In the genomic region with DNA sequence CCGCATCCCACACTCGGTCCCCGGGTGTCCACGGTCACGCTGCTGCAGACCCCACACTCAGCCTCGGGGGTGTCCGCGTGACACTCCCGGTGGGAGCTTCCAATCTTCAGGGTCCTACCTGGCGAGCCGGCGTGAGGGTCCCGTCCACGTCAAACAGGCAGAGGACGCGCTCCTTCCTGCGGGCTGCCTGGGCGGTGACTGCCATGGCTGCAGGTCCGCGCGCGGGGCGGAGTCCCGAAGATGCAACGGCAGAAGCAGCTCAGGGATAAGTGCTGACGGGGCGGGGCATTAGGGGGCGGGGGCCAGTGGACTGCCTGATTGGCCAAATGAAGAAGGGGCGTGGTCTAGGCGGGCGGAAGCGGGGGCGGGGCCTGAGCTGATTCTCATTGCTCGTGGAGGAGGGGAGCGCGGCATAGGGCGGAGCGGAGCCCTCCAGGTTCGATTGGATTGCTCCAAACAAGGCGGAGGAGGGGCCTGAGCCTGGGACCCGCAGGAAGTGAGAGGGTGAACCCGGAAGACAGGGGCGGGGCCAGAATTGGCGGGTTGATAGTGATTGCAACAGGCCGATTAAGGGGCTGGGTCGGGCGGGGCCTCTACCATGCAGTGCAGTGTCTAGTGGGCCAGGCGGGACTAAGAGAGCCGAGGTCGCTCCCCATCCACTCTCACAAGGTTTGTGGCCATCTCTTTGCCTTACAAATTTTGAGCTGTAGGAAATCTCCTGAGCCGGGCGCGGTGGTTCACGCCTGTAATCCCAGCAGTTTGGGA, we compare ENCODE assay signal across 1 cellular context.
A peak's percentile ranks its signal among the peaks of the same experiment; 100 is the strongest.
TF ChIP-seq lines count a peak whose summit lies in the region.

A gene (minus strand): TSS at position 240 of the 765 bp plus-strand sequence. CDS start 35 bp downstream, at position 205.

TF ChIP-seq in K562, 482 proteins besides CTCF, POLR2A, EP300 and RAD21 (continued from another document and continues in another):
- TF ChIP-seq TAF1 (IDR thresholded peaks at IDR 0.05; ENCODE audit: control insufficient read depth, extremely low read depth, insufficient read depth, low read length, severe bottlenecking) (peak; percentile 70), HEY1 (CRISPR knock-in tag; IDR thresholded peaks at IDR 0.05; ENCODE audit: borderline replicate concordance) (no peak), TSC22D4 (tag; IDR thresholded peaks at IDR 0.05) (no peak), HOXB6 (CRISPR knock-in tag; IDR thresholded peaks at IDR 0.05; ENCODE audit: borderline replicate concordance) (no peak), MIER1 (IDR thresholded peaks at IDR 0.05; ENCODE audit: low read depth) (no peak), ZBTB17 (CRISPR knock-in tag; IDR thresholded peaks at IDR 0.05) (no peak), MAFG (tag; conservative IDR thresholded peaks at IDR 0.05) (no peak), HMGN3 (IDR thresholded peaks at IDR 0.05; ENCODE audit: borderline replicate concordance, extremely low read depth, insufficient read length, low read depth, low read length) (peak; percentile 36), MTA1 (IDR thresholded peaks at IDR 0.05; ENCODE audit: borderline replicate concordance) (no peak), TFAM (CRISPR knock-in tag; conservative IDR thresholded peaks at IDR 0.05) (no peak), SMARCA5 (IDR thresholded peaks at IDR 0.05) (no peak), ZKSCAN3 (CRISPR knock-in tag; IDR thresholded peaks at IDR 0.05) (no peak), ZNF79 (CRISPR knock-in tag; IDR thresholded peaks at IDR 0.05; ENCODE audit: low read depth) (no peak), TAF7 (tag; IDR thresholded peaks at IDR 0.05) (peak; percentile 34; the same call in 1 of the 2 replicates), RAD51 (IDR thresholded peaks at IDR 0.05; ENCODE audit: borderline replicate concordance, low read depth) (no peak), ILF3 (IDR thresholded peaks at IDR 0.05; ENCODE audit: borderline replicate concordance) (no peak), MXI1 (IDR thresholded peaks at IDR 0.05; ENCODE audit: low read depth, low read length) (no peak; the same call in 1 of the 2 replicates), ATF1 (CRISPR knock-in tag; IDR thresholded peaks at IDR 0.05) (no peak), ATF1 (tag; IDR thresholded peaks at IDR 0.05) (peak; percentile 20; the same call in 1 of the 2 replicates), SIN3A (IDR thresholded peaks at IDR 0.05; ENCODE audit: borderline replicate concordance in 2 of 2, control insufficient read depth in 1 of 2, low read depth in 2 of 2, low read length in 2 of 2) (peak in 1 of 2 experiments; percentile 30; a peak in 1 of 4 replicates), RFX7 (CRISPR knock-in tag; IDR thresholded peaks at IDR 0.05) (no peak), PURB (CRISPR knock-in tag; IDR thresholded peaks at IDR 0.05; ENCODE audit: low read depth) (no peak), GATAD2A (IDR thresholded peaks at IDR 0.05) (no peak), GATA2 (CRISPR knock-in tag; IDR thresholded peaks at IDR 0.05) (no peak), ASH1L (IDR thresholded peaks at IDR 0.05; ENCODE audit: borderline replicate concordance, low read depth, partially characterized antibody) (no peak), MAZ (CRISPR knock-in tag; conservative IDR thresholded peaks at IDR 0.05 in 1 of 2, IDR thresholded peaks at IDR 0.05 in 1 of 2) (0 out of 4 replicates have a peak, but pooled peaks have one; percentile 24 to 35), POLR2H (tag; IDR thresholded peaks at IDR 0.05; ENCODE audit: low read depth) (peak; percentile 87), ZNF212 (CRISPR knock-in tag; IDR thresholded peaks at IDR 0.05) (no peak), PCBP2 (IDR thresholded peaks at IDR 0.05; ENCODE audit: low read depth, low read length, poor library complexity, severe bottlenecking) (no peak), ZNF124 (CRISPR knock-in tag; IDR thresholded peaks at IDR 0.05) (no peak), KDM1A (IDR thresholded peaks at IDR 0.05) (no peak), DMBX1 (CRISPR knock-in tag; IDR thresholded peaks at IDR 0.05; ENCODE audit: borderline replicate concordance) (no peak), HIVEP1 (CRISPR knock-in tag; IDR thresholded peaks at IDR 0.05) (no peak)
- TF ChIP-seq, protein P1, sequence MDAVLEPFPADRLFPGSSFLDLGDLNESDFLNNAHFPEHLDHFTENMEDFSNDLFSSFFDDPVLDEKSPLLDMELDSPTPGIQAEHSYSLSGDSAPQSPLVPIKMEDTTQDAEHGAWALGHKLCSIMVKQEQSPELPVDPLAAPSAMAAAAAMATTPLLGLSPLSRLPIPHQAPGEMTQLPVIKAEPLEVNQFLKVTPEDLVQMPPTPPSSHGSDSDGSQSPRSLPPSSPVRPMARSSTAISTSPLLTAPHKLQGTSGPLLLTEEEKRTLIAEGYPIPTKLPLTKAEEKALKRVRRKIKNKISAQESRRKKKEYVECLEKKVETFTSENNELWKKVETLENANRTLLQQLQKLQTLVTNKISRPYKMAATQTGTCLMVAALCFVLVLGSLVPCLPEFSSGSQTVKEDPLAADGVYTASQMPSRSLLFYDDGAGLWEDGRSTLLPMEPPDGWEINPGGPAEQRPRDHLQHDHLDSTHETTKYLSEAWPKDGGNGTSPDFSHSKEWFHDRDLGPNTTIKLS (IDR thresholded peaks at IDR 0.05; ENCODE audit: borderline replicate concordance, low read depth): no peak
- TF ChIP-seq, protein P2, sequence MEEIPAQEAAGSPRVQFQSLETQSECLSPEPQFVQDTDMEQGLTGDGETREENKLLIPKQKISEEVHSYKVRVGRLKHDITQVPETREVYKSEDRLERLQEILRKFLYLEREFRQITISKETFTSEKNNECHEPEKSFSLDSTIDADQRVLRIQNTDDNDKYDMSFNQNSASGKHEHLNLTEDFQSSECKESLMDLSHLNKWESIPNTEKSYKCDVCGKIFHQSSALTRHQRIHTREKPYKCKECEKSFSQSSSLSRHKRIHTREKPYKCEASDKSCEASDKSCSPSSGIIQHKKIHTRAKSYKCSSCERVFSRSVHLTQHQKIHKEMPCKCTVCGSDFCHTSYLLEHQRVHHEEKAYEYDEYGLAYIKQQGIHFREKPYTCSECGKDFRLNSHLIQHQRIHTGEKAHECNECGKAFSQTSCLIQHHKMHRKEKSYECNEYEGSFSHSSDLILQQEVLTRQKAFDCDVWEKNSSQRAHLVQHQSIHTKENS (CRISPR knock-in tag; IDR thresholded peaks at IDR 0.05): no peak
- TF ChIP-seq, protein P3, sequence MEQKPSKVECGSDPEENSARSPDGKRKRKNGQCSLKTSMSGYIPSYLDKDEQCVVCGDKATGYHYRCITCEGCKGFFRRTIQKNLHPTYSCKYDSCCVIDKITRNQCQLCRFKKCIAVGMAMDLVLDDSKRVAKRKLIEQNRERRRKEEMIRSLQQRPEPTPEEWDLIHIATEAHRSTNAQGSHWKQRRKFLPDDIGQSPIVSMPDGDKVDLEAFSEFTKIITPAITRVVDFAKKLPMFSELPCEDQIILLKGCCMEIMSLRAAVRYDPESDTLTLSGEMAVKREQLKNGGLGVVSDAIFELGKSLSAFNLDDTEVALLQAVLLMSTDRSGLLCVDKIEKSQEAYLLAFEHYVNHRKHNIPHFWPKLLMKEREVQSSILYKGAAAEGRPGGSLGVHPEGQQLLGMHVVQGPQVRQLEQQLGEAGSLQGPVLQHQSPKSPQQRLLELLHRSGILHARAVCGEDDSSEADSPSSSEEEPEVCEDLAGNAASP (IDR thresholded peaks at IDR 0.05): no peak
- TF ChIP-seq, protein P4, sequence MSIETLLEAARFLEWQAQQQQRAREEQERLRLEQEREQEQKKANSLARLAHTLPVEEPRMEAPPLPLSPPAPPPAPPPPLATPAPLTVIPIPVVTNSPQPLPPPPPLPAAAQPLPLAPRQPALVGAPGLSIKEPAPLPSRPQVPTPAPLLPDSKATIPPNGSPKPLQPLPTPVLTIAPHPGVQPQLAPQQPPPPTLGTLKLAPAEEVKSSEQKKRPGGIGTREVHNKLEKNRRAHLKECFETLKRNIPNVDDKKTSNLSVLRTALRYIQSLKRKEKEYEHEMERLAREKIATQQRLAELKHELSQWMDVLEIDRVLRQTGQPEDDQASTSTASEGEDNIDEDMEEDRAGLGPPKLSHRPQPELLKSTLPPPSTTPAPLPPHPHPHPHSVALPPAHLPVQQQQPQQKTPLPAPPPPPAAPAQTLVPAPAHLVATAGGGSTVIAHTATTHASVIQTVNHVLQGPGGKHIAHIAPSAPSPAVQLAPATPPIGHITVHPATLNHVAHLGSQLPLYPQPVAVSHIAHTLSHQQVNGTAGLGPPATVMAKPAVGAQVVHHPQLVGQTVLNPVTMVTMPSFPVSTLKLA (conservative IDR thresholded peaks at IDR 0.05): peak; percentile 28 to 53; a peak in 2 of 4 replicates
- TF ChIP-seq, protein P5, sequence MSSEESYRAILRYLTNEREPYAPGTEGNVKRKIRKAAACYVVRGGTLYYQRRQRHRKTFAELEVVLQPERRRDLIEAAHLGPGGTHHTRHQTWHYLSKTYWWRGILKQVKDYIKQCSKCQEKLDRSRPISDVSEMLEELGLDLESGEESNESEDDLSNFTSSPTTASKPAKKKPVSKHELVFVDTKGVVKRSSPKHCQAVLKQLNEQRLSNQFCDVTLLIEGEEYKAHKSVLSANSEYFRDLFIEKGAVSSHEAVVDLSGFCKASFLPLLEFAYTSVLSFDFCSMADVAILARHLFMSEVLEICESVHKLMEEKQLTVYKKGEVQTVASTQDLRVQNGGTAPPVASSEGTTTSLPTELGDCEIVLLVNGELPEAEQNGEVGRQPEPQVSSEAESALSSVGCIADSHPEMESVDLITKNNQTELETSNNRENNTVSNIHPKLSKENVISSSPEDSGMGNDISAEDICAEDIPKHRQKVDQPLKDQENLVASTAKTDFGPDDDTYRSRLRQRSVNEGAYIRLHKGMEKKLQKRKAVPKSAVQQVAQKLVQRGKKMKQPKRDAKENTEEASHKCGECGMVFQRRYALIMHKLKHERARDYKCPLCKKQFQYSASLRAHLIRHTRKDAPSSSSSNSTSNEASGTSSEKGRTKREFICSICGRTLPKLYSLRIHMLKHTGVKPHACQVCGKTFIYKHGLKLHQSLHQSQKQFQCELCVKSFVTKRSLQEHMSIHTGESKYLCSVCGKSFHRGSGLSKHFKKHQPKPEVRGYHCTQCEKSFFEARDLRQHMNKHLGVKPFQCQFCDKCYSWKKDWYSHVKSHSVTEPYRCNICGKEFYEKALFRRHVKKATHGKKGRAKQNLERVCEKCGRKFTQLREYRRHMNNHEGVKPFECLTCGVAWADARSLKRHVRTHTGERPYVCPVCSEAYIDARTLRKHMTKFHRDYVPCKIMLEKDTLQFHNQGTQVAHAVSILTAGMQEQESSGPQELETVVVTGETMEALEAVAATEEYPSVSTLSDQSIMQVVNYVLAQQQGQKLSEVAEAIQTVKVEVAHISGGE (CRISPR knock-in tag; IDR thresholded peaks at IDR 0.05): no peak
- TF ChIP-seq, protein P6, sequence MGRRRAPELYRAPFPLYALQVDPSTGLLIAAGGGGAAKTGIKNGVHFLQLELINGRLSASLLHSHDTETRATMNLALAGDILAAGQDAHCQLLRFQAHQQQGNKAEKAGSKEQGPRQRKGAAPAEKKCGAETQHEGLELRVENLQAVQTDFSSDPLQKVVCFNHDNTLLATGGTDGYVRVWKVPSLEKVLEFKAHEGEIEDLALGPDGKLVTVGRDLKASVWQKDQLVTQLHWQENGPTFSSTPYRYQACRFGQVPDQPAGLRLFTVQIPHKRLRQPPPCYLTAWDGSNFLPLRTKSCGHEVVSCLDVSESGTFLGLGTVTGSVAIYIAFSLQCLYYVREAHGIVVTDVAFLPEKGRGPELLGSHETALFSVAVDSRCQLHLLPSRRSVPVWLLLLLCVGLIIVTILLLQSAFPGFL (CRISPR knock-in tag; IDR thresholded peaks at IDR 0.05): no peak
- TF ChIP-seq, protein P7, sequence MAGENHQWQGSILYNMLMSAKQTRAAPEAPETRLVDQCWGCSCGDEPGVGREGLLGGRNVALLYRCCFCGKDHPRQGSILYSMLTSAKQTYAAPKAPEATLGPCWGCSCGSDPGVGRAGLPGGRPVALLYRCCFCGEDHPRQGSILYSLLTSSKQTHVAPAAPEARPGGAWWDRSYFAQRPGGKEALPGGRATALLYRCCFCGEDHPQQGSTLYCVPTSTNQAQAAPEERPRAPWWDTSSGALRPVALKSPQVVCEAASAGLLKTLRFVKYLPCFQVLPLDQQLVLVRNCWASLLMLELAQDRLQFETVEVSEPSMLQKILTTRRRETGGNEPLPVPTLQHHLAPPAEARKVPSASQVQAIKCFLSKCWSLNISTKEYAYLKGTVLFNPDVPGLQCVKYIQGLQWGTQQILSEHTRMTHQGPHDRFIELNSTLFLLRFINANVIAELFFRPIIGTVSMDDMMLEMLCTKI (IDR thresholded peaks at IDR 0.05; ENCODE audit: partially characterized antibody): no peak
- TF ChIP-seq, protein P8, sequence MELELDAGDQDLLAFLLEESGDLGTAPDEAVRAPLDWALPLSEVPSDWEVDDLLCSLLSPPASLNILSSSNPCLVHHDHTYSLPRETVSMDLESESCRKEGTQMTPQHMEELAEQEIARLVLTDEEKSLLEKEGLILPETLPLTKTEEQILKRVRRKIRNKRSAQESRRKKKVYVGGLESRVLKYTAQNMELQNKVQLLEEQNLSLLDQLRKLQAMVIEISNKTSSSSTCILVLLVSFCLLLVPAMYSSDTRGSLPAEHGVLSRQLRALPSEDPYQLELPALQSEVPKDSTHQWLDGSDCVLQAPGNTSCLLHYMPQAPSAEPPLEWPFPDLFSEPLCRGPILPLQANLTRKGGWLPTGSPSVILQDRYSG (tag; conservative IDR thresholded peaks at IDR 0.05; ENCODE audit: low read depth): no peak
- TF ChIP-seq, protein P9, sequence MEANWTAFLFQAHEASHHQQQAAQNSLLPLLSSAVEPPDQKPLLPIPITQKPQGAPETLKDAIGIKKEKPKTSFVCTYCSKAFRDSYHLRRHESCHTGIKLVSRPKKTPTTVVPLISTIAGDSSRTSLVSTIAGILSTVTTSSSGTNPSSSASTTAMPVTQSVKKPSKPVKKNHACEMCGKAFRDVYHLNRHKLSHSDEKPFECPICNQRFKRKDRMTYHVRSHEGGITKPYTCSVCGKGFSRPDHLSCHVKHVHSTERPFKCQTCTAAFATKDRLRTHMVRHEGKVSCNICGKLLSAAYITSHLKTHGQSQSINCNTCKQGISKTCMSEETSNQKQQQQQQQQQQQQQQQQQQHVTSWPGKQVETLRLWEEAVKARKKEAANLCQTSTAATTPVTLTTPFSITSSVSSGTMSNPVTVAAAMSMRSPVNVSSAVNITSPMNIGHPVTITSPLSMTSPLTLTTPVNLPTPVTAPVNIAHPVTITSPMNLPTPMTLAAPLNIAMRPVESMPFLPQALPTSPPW (CRISPR knock-in tag; IDR thresholded peaks at IDR 0.05): peak; percentile 82; the same call in 1 of the 2 replicates
- TF ChIP-seq, protein P10, sequence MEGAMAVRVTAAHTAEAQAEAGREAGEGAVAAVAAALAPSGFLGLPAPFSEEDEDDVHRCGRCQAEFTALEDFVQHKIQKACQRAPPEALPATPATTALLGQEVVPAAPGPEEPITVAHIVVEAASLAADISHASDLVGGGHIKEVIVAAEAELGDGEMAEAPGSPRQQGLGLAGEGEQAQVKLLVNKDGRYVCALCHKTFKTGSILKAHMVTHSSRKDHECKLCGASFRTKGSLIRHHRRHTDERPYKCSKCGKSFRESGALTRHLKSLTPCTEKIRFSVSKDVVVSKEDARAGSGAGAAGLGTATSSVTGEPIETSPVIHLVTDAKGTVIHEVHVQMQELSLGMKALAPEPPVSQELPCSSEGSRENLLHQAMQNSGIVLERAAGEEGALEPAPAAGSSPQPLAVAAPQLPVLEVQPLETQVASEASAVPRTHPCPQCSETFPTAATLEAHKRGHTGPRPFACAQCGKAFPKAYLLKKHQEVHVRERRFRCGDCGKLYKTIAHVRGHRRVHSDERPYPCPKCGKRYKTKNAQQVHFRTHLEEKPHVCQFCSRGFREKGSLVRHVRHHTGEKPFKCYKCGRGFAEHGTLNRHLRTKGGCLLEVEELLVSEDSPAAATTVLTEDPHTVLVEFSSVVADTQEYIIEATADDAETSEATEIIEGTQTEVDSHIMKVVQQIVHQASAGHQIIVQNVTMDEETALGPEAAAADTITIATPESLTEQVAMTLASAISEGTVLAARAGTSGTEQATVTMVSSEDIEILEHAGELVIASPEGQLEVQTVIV (CRISPR knock-in tag; IDR thresholded peaks at IDR 0.05; ENCODE audit: borderline replicate concordance): no peak
